ENCODE assay signal across 1 cellular context in the genomic region with DNA sequence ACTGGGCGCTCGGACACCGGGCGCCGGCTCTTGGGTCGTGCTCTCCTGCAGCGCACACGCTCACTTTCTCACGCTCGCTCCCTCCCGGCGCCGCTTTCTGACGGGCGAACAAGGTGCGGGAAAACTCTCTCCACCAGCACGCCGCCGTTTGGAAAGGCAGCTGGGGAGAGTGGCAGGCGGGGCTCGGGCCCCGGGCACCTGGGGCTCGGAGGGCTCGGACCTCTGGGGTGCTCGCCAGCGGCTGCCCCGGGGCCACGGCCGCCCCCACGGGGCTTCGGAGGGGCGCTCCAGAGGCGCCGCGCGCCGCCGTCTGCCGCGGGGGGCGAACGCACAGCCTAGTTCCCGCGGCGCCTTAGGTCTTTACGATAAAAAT.
TF ChIP-seq lines count a peak whose summit lies in the region.

No MANE protein-coding gene starts in this region.

TF ChIP-seq in HepG2, 621 proteins besides CTCF, POLR2A, EP300 and RAD21 (continued from another document):
- TF ChIP-seq, protein P1, sequence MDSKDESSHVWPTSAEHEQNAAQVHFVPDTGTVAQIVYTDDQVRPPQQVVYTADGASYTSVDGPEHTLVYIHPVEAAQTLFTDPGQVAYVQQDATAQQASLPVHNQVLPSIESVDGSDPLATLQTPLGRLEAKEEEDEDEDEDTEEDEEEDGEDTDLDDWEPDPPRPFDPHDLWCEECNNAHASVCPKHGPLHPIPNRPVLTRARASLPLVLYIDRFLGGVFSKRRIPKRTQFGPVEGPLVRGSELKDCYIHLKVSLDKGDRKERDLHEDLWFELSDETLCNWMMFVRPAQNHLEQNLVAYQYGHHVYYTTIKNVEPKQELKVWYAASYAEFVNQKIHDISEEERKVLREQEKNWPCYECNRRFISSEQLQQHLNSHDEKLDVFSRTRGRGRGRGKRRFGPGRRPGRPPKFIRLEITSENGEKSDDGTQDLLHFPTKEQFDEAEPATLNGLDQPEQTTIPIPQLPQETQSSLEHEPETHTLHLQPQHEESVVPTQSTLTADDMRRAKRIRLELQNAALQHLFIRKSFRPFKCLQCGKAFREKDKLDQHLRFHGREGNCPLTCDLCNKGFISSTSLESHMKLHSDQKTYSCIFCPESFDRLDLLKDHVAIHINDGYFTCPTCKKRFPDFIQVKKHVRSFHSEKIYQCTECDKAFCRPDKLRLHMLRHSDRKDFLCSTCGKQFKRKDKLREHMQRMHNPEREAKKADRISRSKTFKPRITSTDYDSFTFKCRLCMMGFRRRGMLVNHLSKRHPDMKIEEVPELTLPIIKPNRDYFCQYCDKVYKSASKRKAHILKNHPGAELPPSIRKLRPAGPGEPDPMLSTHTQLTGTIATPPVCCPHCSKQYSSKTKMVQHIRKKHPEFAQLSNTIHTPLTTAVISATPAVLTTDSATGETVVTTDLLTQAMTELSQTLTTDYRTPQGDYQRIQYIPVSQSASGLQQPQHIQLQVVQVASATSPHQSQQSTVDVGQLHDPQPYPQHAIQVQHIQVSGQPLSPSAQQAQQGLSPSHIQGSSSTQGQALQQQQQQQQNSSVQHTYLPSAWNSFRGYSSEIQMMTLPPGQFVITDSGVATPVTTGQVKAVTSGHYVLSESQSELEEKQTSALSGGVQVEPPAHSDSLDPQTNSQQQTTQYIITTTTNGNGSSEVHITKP (CRISPR knock-in tag; IDR thresholded peaks at IDR 0.05; ENCODE audit: low read depth), result no peak
- TF ChIP-seq POLR2AphosphoS2 (IDR thresholded peaks at IDR 0.05; ENCODE audit: low read depth, low read length) (no peak), ADNP (CRISPR knock-in tag; IDR thresholded peaks at IDR 0.05) (no peak)
- TF ChIP-seq, protein P2, sequence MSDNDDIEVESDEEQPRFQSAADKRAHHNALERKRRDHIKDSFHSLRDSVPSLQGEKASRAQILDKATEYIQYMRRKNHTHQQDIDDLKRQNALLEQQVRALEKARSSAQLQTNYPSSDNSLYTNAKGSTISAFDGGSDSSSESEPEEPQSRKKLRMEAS (IDR thresholded peaks at IDR 0.05), result peak; percentile 9; the same call in 1 of the 2 replicates
